In the genomic region with DNA sequence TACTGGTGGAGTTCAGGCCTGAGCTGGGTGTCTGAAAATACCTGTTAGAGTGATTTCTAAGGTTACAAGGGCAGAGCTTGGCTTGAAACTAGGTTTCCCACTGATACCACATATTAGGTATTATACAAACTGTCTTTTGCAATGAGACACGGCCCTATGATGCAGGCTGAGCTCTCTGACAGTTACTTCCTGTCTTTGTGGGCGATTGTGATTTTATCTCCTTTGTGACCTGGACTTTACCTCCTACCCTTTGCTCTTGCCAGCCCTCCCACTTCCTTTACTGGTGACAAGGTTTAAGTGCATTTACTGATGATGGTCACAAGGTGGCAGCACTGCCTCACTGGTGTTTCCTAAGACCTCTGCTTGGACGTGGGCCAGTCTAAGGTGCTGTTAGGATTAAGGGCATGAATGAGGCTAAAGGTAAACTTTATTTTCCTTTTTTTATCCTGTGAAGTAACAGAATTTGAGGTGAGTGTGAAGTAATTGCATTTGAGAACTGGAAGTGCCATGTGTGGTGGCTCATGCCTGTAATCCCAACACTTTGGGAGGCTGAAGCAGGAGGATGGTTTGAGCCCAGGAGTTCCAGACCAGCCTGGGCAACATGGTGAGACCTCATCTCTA, we compare ENCODE assay signal across 8 cellular contexts. TPM values are rescaled to one million over a fixed set of nuclear protein-coding genes. Genes with fewer than 3 reads are reported as not detected.
DNase-seq lines count a peak whose midpoint lies in the region; ATAC-seq and TF ChIP-seq lines count a peak whose summit lies in the region.

No MANE protein-coding gene starts in this region.

- H3K27ac ChIP-seq in RWPE2 (ENCODE audit: poor library complexity, severe bottlenecking): peak overlapping the region; percentile 32
- H3K27ac ChIP-seq in thoracic aorta: no peak overlapping the region

- no peaks in the 10 kb centered on the region for H3K9me3 ChIP-seq in RWPE2 (ENCODE audit: severe bottlenecking)
- H3K9me3 ChIP-seq in thoracic aorta: no peaks in the 10 kb centered on the region

- peak; percentile 67 for ATAC-seq in GM21390 (IDR thresholded peaks at IDR 0.05; ENCODE audit: unreplicated experiment)
- peak; percentile 96 for ATAC-seq in RWPE2 (ENCODE audit: low read depth)
- peak; percentile 87 for ATAC-seq in omental fat pad (ENCODE audit: low FRiP score)
- no peak for ATAC-seq in thoracic aorta (ENCODE audit: insufficient number of reproducible peaks, low FRiP score, low read depth)

- TF ChIP-seq CTCF in LNCaP clone FGC (IDR thresholded peaks at IDR 0.05; ENCODE audit: control insufficient read depth, extremely low read depth, insufficient read depth): peak; percentile 82
- peak; percentile 92 for TF ChIP-seq CTCF in RWPE2 (IDR thresholded peaks at IDR 0.05; ENCODE audit: poor library complexity, severe bottlenecking)
- peak; percentile 60 for TF ChIP-seq CTCF in foreskin fibroblast (IDR thresholded peaks at IDR 0.05; ENCODE audit: low read depth, low read length)
- peak in 1 of 3 donors; percentile 56 for TF ChIP-seq CTCF in omental fat pad (IDR thresholded peaks at IDR 0.05)
- peak; percentile 79 for TF ChIP-seq CTCF in thoracic aorta (IDR thresholded peaks at IDR 0.05)

- H3K4me3 ChIP-seq in LNCaP clone FGC (ENCODE audit: low read depth, low read length): no peak overlapping the region
- no peak overlapping the region for H3K4me3 ChIP-seq in RWPE2 (ENCODE audit: severe bottlenecking)
- H3K4me3 ChIP-seq in foreskin fibroblast (ENCODE audit: low read depth in 1 of 2, low read length in 2 of 2): no peak overlapping the region
- no peak overlapping the region for H3K4me3 ChIP-seq in thoracic aorta

- H3K4me1 ChIP-seq in RWPE2 (ENCODE audit: insufficient read depth, poor library complexity, severe bottlenecking) (peaks cover 14% of the 10 kb centered on the region), thoracic aorta (ENCODE audit: control insufficient read depth in 1 of 2, low read depth in 2 of 2) (no peaks in the 10 kb centered on the region)

- peak; percentile 79 for DNase-seq in COLO829 (ENCODE audit: low spot score)
- DNase-seq in LNCaP clone FGC (ENCODE audit: low read depth): peak; percentile 71
- DNase-seq in RWPE2 (ENCODE audit: low spot score): peak; percentile 73
- peak; percentile 68 for DNase-seq in activated T-helper 9 cell treated with anti-CD3 and anti-CD28 coated beads, Interleukin-2, amount 50 U/mL, for 16 hours (ENCODE audit: low read depth)
- peak; percentile 60 to 88 for DNase-seq in foreskin fibroblast
- DNase-seq in omental fat pad (ENCODE audit: low spot score): peak; percentile 70
- peak; percentile 51 for DNase-seq in thoracic aorta (ENCODE audit: low spot score)

- H3K36me3 ChIP-seq in RWPE2 (ENCODE audit: low read depth) (no peaks in the 10 kb centered on the region), thoracic aorta (no peaks in the 10 kb centered on the region)

- H3K27me3 ChIP-seq in RWPE2 (ENCODE audit: insufficient read depth, poor library complexity, severe bottlenecking) (no peaks in the 10 kb centered on the region), thoracic aorta (replicated peaks; ENCODE audit: insufficient read depth) (no peaks in the 10 kb centered on the region)

RNA-seq across cellular contexts. Expression of a gene that starts 7.7 kb away (rescaled TPM):
- total RNA-seq in omental fat pad (not detected), thoracic aorta (1 to 10 TPM in 1 of 2 donors, not detected in 1; 1.6 TPM)

RNA-seq across cellular contexts. Expression of a gene that starts 23.2 kb away (rescaled TPM):
- total RNA-seq in omental fat pad: 1,000 to 10,000 TPM in 2 of 4 donors, 100 to 1,000 TPM in 2; 491 to 3,641 (median 1,025) TPM
- 1 to 10 TPM; 4.5 to 7.3 TPM for total RNA-seq in thoracic aorta

Comparison
In these comparisons a context has a peak if more than half of its experiments do, and no peak if none do; other contexts are left out.
1. RNA of a gene that starts 23.2 kb away (total RNA-seq): 491 to 3,641 TPM in omental fat pad; 4.5 to 7.3 TPM in thoracic aorta; every median in the first group is over 10 times any median in the second.
2. Peak in every context shown above with its lines, with median percentiles within 50 percentile points of each other: DNase-seq.